Comparison of ENCODE assay signal across 8 cellular contexts in genomic region chr2:177906041-177906718, GRCh38.
DNase-seq lines count a peak whose midpoint lies in the region; ATAC-seq and TF ChIP-seq lines count a peak whose summit lies in the region.

No MANE protein-coding gene starts in this region.

- in situ Hi-C loops in astrocyte of the spinal cord (cut with HindIII; ENCODE audit: low sequenced_read_pairs), result no loop called here

- TF ChIP-seq CTCF in NB4 (IDR thresholded peaks at IDR 0.05; ENCODE audit: low read depth, low read length), result peak; percentile 97
- peak; percentile 95 for TF ChIP-seq CTCF in astrocyte of the spinal cord (IDR thresholded peaks at IDR 0.05; ENCODE audit: low read depth, low read length)

- DNase-seq in SIG-M5 treated with dmso at 0.1 percent for 504 hours (lab: John Stamatoyannopoulos, UW; ENCODE audit: unreplicated experiment), result peak; percentile 2
- DNase-seq in SIG-M5 (lab: John Stamatoyannopoulos, UW), result no peak
- peak; percentile 76 for DNase-seq in NB4 (ENCODE audit: low read depth)
- DNase-seq in T-helper 1 cell, result peak; percentile 11 to 60 (median 19)
- peak; percentile 51 for DNase-seq in astrocyte of the spinal cord (ENCODE audit: low read depth, low spot score)
- DNase-seq in islet precursor cell, result peak; percentile 89
- DNase-seq in stimulated activated CD4-positive, alpha-beta T cell treated with anti-CD3 and anti-CD28 coated beads, Interleukin-2, amount 100 ng/mL, for 24 hours, result peak; percentile 66 to 76

- no peak for TF ChIP-seq POLR2A in NB4 (IDR thresholded peaks at IDR 0.05; ENCODE audit: extremely low read depth, insufficient read length)

- H3K4me3 ChIP-seq in NB4 (ENCODE audit: low read depth, low read length) (no peak overlapping the region), astrocyte of the spinal cord (ENCODE audit: low read depth, low read length) (no peak overlapping the region)

- ATAC-seq in HG02642 (IDR thresholded peaks at IDR 0.05; ENCODE audit: poor library complexity, unreplicated experiment), result peak; percentile 92
